Comparison of ENCODE assay signal across 5 cellular contexts in genomic region chr12:132869551-132869950, GRCh38.
"Had no signal": no experiment of that assay in that cellular context is flagged by ENCODE, and none has a peak within 500 bp of the region (broad histone marks: within the 10 kb centered on the region; RNA-seq: fewer than 3 reads in every experiment).

No MANE protein-coding gene starts in this region.

- H3K9me3 Mint-ChIP-seq: GM23338, H9 had no signal

- ATAC-seq: GM23338, K562 had no signal

- H3K4me3 ChIP-seq: GM23338, K562 had no signal

- H3K4me1 Mint-ChIP-seq: GM23338, H9 had no signal

- H2AFZ ChIP-seq: GM23338 had no signal

- H3K27ac Mint-ChIP-seq: GM23338, H9 had no signal

- DNase-seq: H9, HCEC 1CT, IMR-90 had no signal

- H3K4me2 ChIP-seq: GM23338 had no signal

- H3K4me3 Mint-ChIP-seq: GM23338, H9 had no signal
